In the genomic region with DNA sequence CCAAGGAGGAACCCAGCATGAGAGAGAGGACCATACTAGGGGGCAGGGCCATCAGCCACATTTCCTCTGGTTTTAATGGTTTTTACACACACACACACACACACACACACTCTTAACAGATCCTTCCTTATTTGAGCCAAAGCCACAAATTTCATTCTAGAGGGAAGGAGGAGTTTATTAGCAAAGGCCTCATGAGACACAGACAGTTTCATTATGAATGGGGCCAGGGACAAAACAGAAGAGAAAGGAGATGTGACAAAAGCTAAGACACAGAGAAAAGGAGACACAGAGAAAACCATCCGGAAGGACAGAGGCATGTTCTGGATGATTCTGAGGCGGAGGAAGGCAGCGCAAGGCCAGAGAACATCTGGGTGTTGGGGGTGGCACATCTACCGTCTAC, we compare ENCODE assay signal across 8 cellular contexts. TPM values are rescaled to one million over a fixed set of nuclear protein-coding genes. Genes with fewer than 3 reads are reported as not detected.
DNase-seq lines count a peak whose midpoint lies in the region; ATAC-seq and TF ChIP-seq lines count a peak whose summit lies in the region.
"Had no signal": no experiment of that assay in that cellular context is flagged by ENCODE, and none has a peak within 500 bp of the region (broad histone marks: within the 10 kb centered on the region; RNA-seq: fewer than 3 reads in every experiment).

No MANE protein-coding gene starts in this region.

- ATAC-seq in GM18867 (IDR thresholded peaks at IDR 0.05; ENCODE audit: unreplicated experiment) (peak; percentile 49), HG02973 (IDR thresholded peaks at IDR 0.05; ENCODE audit: unreplicated experiment) (peak; percentile 50), left lobe of liver (no peak), foreskin keratinocyte (no peak), GM18519 (IDR thresholded peaks at IDR 0.05; ENCODE audit: low FRiP score, unreplicated experiment) (no peak)
- no peak for ATAC-seq in activated CD8-positive, alpha-beta T cell treated with anti-CD3 and anti-CD28 coated beads, Interleukin-2, amount 10 ng/mL, durations not matched to agents 7 days and 5 days

- POLR2A ChIA-PET in activated CD8-positive, alpha-beta T cell treated with anti-CD3 and anti-CD28 coated beads, Interleukin-2, amount 10 ng/mL, durations not matched to agents 7 days and 5 days (lab: Charles Lee): no interaction called here

- peak overlapping the region; percentile 12 for H3K4me3 Mint-ChIP-seq in activated CD8-positive, alpha-beta T cell treated with anti-CD3 and anti-CD28 coated beads, Interleukin-2, amount 10 ng/mL, durations not matched to agents 7 days and 5 days

- peaks cover 4 to 89% (median 53%) of the 10 kb centered on the region in 6 donors for H3K36me3 ChIP-seq in spleen

- H3K27ac Mint-ChIP-seq in activated CD8-positive, alpha-beta T cell treated with anti-CD3 and anti-CD28 coated beads, Interleukin-2, amount 10 ng/mL, durations not matched to agents 7 days and 5 days: peak overlapping the region; percentile 82

- H3K4me1 ChIP-seq in spleen: peaks cover 4 to 71% (median 57%) of the 10 kb centered on the region in 6 donors
- no peaks in the 10 kb centered on the region for H3K4me1 ChIP-seq in foreskin keratinocyte

- H3K27me3 ChIP-seq in spleen (replicated peaks in 1 of 7): no peaks in the 10 kb centered on the region
- no peaks in the 10 kb centered on the region for H3K27me3 ChIP-seq in foreskin keratinocyte

- H3K9me3 Mint-ChIP-seq in activated CD8-positive, alpha-beta T cell treated with anti-CD3 and anti-CD28 coated beads, Interleukin-2, amount 10 ng/mL, durations not matched to agents 7 days and 5 days (ENCODE audit: insufficient read depth): no peaks in the 10 kb centered on the region

- peaks cover 19% of the 10 kb centered on the region for H3K36me3 Mint-ChIP-seq in activated CD8-positive, alpha-beta T cell treated with anti-CD3 and anti-CD28 coated beads, Interleukin-2, amount 10 ng/mL, durations not matched to agents 7 days and 5 days (ENCODE audit: low read depth)

- peaks cover 56% of the 10 kb centered on the region for H3K4me1 Mint-ChIP-seq in activated CD8-positive, alpha-beta T cell treated with anti-CD3 and anti-CD28 coated beads, Interleukin-2, amount 10 ng/mL, durations not matched to agents 7 days and 5 days (ENCODE audit: low read depth)

- H3K4me3 ChIP-seq in spleen: peak overlapping the region in 3 of 8 donors; percentile 1 to 51 (median 18)

- no peaks in the 10 kb centered on the region for H3K27me3 Mint-ChIP-seq in activated CD8-positive, alpha-beta T cell treated with anti-CD3 and anti-CD28 coated beads, Interleukin-2, amount 10 ng/mL, durations not matched to agents 7 days and 5 days (ENCODE audit: low read depth)

- DNase-seq in activated CD8-positive, alpha-beta T cell treated with anti-CD3 and anti-CD28 coated beads, Interleukin-2, amount 10 ng/mL, durations not matched to agents 7 days and 5 days: no peak
- no peak for DNase-seq in spleen
- no peak for DNase-seq in left lobe of liver (ENCODE audit: low spot score)
- no peak for DNase-seq in foreskin keratinocyte
- DNase-seq: activated CD4-positive, alpha-beta T cell treated with anti-CD3 and anti-CD28 coated beads, Interleukin-2, amount 50 U/mL, for 4 hours had no signal

- TF ChIP-seq POLR2A in spleen (IDR thresholded peaks at IDR 0.05): no peak

- intact Hi-C loops in spleen (cut with DNase I; ENCODE audit: low total_unique reads): no loop called here

- H3K27ac ChIP-seq in spleen (peak overlapping the region in 7 of 8 donors; percentile 69 to 95 (median 79)), foreskin keratinocyte (no peak overlapping the region)

- 20 to 52% (median 48%) methylated on average over 4 of the region's 4 CpGs for WGBS in spleen, 5 donors

- no peaks in the 10 kb centered on the region for H3K9me3 ChIP-seq in spleen

- CTCF ChIA-PET in activated CD8-positive, alpha-beta T cell treated with anti-CD3 and anti-CD28 coated beads, Interleukin-2, amount 10 ng/mL, durations not matched to agents 7 days and 5 days (lab: Charles Lee): interaction anchor here (0.8 kb wide), 1 partner anchor 12 kb away, joined by 3 read pairs; no protein-coding TSS in a partner anchor

- TF ChIP-seq CTCF in spleen (IDR thresholded peaks at IDR 0.05 in 8 of 11, conservative IDR thresholded peaks at IDR 0.05 in 3 of 11) (no peak), foreskin keratinocyte (conservative IDR thresholded peaks at IDR 0.05) (no peak)

RNA-seq across cellular contexts. Expression of a gene that starts 32.2 kb away (rescaled TPM):
- total RNA-seq in activated CD8-positive, alpha-beta T cell treated with anti-CD3 and anti-CD28 coated beads, Interleukin-2, amount 10 ng/mL, durations not matched to agents 7 days and 5 days: 10 to 100 TPM; 35.8 to 36.7 TPM
- 10 to 100 TPM; 30.9 to 46.8 (median 40.8) TPM for total RNA-seq in spleen
- 10 to 100 TPM; 15.0 to 23.6 (median 15.6) TPM for polyA plus RNA-seq in spleen
- total RNA-seq in left lobe of liver: 20.2 TPM
- total RNA-seq in foreskin keratinocyte: 31.8 and 39.9 TPM in 2 replicates
- 15.0 and 19.1 TPM in 2 replicates for polyA plus RNA-seq in foreskin keratinocyte

Comparison
In these comparisons a context has a peak if more than half of its experiments do, and no peak if none do; other contexts are left out.
1. ATAC-seq: peak in GM18867 (single experiment) and HG02973 (single experiment); none in activated CD8-positive, alpha-beta T cell treated with anti-CD3 and anti-CD28 coated beads, Interleukin-2, amount 10 ng/mL, durations not matched to agents 7 days and 5 days (single experiment), left lobe of liver (single experiment), foreskin keratinocyte (single experiment) and GM18519 (single experiment).